24 cellular contexts compared by ENCODE assay signal in genomic region chr12:94863286-94863685, GRCh38.
"Had no signal": no experiment of that assay in that cellular context is flagged by ENCODE, and none has a peak within 500 bp of the region (broad histone marks: within the 10 kb centered on the region; RNA-seq: fewer than 3 reads in every experiment).

No MANE protein-coding gene starts in this region.

- H3K27me3 Mint-ChIP-seq: progenitor cell of endocrine pancreas had no signal

- H3K27ac Mint-ChIP-seq: naive B cell; natural killer cell; progenitor cell of endocrine pancreas; stimulated activated naive B cell treated with anti-CD40 and anti-IgM and Interleukin-4, amounts not matched to agents 10 μg/mL and 1 μg/mL and 100 μg/mL, for 72 hours had no signal

- H3K4me3 ChIP-seq: left lung, lower lobe of right lung, ovary, right atrium auricular region, right lobe of liver, stomach, testis, thyroid gland, uterus had no signal

- DNase-seq: hippocampal formation; kidney; left colon; left lung; lower lobe of right lung; mammary epithelial cell; mesenchymal stem cell; naive B cell; natural killer cell; ovary; right lobe of liver; stimulated activated CD4-positive, alpha-beta T cell treated with anti-CD3 and anti-CD28 coated beads, Interleukin-12 subunit alpha, Interleukin-12 subunit beta, amount 100 ng/mL, for 4 hours; stimulated activated CD4-positive, alpha-beta T cell treated with anti-CD3 and anti-CD28 coated beads, Interleukin-15, amount 100 ng/mL, for 24 hours; stimulated activated CD4-positive, alpha-beta T cell treated with anti-CD3 and anti-CD28 coated beads, Interleukin-2, amount 100 ng/mL, for 24 hours; stimulated activated CD4-positive, alpha-beta T cell treated with anti-CD3 and anti-CD28 coated beads, Interleukin-4, amount 100 ng/mL, for 1 hour; stimulated activated naive B cell treated with anti-CD40 and anti-IgM and Interleukin-4, amounts not matched to agents 10 μg/mL and 1 μg/mL and 100 μg/mL, for 72 hours; stimulated activated naive CD8-positive, alpha-beta T cell treated with anti-CD3 and anti-CD28 coated beads, Interleukin-15, Interleukin-2, amounts not matched to agents 100 U/mL and 50 U/mL, for 24 hours; stomach; testis; thyroid gland; trophoblast cell; uterus had no signal

- H3K4me3 Mint-ChIP-seq: naive B cell; natural killer cell; stimulated activated naive B cell treated with anti-CD40 and anti-IgM and Interleukin-4, amounts not matched to agents 10 μg/mL and 1 μg/mL and 100 μg/mL, for 72 hours had no signal

- H3K36me3 Mint-ChIP-seq: naive B cell, natural killer cell had no signal

- H3K9me3 Mint-ChIP-seq: natural killer cell had no signal

- H3K4me1 Mint-ChIP-seq: natural killer cell had no signal
